ENCODE assay signal across 20 cellular contexts in the genomic region with DNA sequence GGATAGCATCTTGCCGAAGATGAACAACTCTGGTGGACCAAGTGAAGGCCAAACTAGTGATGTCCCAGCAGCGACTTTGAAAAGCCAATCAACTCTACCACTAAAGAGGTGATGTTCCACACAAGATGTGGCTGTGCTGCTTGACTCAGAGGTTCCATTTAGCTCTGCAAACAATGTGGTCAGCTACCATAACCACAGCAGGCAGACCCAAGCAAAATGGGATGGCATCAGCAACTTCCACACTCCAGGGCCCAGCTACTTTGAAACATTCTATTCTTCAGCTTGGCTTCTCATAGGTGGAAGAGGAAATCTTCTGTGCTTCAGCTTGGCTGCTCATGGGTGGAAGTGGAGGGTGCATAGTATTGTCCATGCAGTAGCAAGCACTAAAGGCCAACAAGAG.
"Had no signal": no experiment of that assay in that cellular context is flagged by ENCODE, and none has a peak within 500 bp of the region (broad histone marks: within the 10 kb centered on the region; RNA-seq: fewer than 3 reads in every experiment).

No MANE protein-coding gene starts in this region.

- H3K36me3 ChIP-seq: heart right ventricle, neutrophil, spleen, thoracic aorta, transverse colon had no signal

- H3K27me3 Mint-ChIP-seq: stimulated activated naive B cell treated with anti-CD40 and anti-IgM and Interleukin-4, amounts not matched to agents 10 μg/mL and 1 μg/mL and 100 μg/mL, for 72 hours; stimulated activated naive CD8-positive, alpha-beta T cell treated with anti-CD3 and anti-CD28 coated beads, Interleukin-15, amount 100 ng/mL, for 72 hours had no signal

- DNase-seq: effector CD4-positive, alpha-beta T cell; heart right ventricle; hypothalamus; kidney glomerular epithelial cell; mucosa of descending colon; naive thymus-derived CD8-positive, alpha-beta T cell; psoas muscle; retina; spleen; stimulated activated CD4-positive, alpha-beta T cell treated with anti-CD3 and anti-CD28 coated beads, Interleukin-15, amount 100 ng/mL, for 24 hours; stimulated activated CD4-positive, alpha-beta T cell treated with anti-CD3 and anti-CD28 coated beads, Interleukin-1b, Interleukin-23, amount 100 ng/mL, for 48 hours; stimulated activated CD4-positive, alpha-beta T cell treated with anti-CD3 and anti-CD28 coated beads, Interleukin-4, amount 100 ng/mL, for 24 hours; stimulated activated naive B cell treated with anti-CD40 and anti-IgM and Interleukin-4, amounts not matched to agents 10 μg/mL and 1 μg/mL and 100 μg/mL, for 72 hours; stimulated activated naive CD8-positive, alpha-beta T cell treated with anti-CD3 and anti-CD28 coated beads, Interleukin-15, amount 100 ng/mL, for 72 hours; transverse colon had no signal

- H3K27me3 ChIP-seq: neutrophil, transverse colon had no signal

- H3K4me1 Mint-ChIP-seq: naive thymus-derived CD8-positive, alpha-beta T cell; stimulated activated naive B cell treated with anti-CD40 and anti-IgM and Interleukin-4, amounts not matched to agents 10 μg/mL and 1 μg/mL and 100 μg/mL, for 72 hours; stimulated activated naive CD8-positive, alpha-beta T cell treated with anti-CD3 and anti-CD28 coated beads, Interleukin-15, amount 100 ng/mL, for 72 hours had no signal

- H3K36me3 Mint-ChIP-seq: naive thymus-derived CD8-positive, alpha-beta T cell; stimulated activated naive B cell treated with anti-CD40 and anti-IgM and Interleukin-4, amounts not matched to agents 10 μg/mL and 1 μg/mL and 100 μg/mL, for 72 hours had no signal

- H3K4me1 ChIP-seq: heart right ventricle, psoas muscle, spleen, transverse colon had no signal

- ATAC-seq: heart right ventricle; left lobe of liver; mucosa of descending colon; naive thymus-derived CD8-positive, alpha-beta T cell; psoas muscle; sciatic nerve; stimulated activated naive B cell treated with anti-CD40 and anti-IgM and Interleukin-4, amounts not matched to agents 10 μg/mL and 1 μg/mL and 100 μg/mL, for 72 hours; stimulated activated naive CD8-positive, alpha-beta T cell treated with anti-CD3 and anti-CD28 coated beads, Interleukin-15, amount 100 ng/mL, for 72 hours had no signal

- H3K27ac Mint-ChIP-seq: naive thymus-derived CD8-positive, alpha-beta T cell; stimulated activated naive B cell treated with anti-CD40 and anti-IgM and Interleukin-4, amounts not matched to agents 10 μg/mL and 1 μg/mL and 100 μg/mL, for 72 hours had no signal

- H3K4me3 Mint-ChIP-seq: naive thymus-derived CD8-positive, alpha-beta T cell; stimulated activated naive B cell treated with anti-CD40 and anti-IgM and Interleukin-4, amounts not matched to agents 10 μg/mL and 1 μg/mL and 100 μg/mL, for 72 hours; stimulated activated naive CD8-positive, alpha-beta T cell treated with anti-CD3 and anti-CD28 coated beads, Interleukin-15, amount 100 ng/mL, for 72 hours had no signal

- H3K4me3 ChIP-seq: coronary artery, heart right ventricle, mucosa of descending colon, psoas muscle, spleen, thoracic aorta, transverse colon had no signal

- H3K27ac ChIP-seq: coronary artery, heart right ventricle, neutrophil, psoas muscle, spleen, thoracic aorta, transverse colon had no signal
